ENCODE assay signal across 9 cellular contexts in the genomic region with DNA sequence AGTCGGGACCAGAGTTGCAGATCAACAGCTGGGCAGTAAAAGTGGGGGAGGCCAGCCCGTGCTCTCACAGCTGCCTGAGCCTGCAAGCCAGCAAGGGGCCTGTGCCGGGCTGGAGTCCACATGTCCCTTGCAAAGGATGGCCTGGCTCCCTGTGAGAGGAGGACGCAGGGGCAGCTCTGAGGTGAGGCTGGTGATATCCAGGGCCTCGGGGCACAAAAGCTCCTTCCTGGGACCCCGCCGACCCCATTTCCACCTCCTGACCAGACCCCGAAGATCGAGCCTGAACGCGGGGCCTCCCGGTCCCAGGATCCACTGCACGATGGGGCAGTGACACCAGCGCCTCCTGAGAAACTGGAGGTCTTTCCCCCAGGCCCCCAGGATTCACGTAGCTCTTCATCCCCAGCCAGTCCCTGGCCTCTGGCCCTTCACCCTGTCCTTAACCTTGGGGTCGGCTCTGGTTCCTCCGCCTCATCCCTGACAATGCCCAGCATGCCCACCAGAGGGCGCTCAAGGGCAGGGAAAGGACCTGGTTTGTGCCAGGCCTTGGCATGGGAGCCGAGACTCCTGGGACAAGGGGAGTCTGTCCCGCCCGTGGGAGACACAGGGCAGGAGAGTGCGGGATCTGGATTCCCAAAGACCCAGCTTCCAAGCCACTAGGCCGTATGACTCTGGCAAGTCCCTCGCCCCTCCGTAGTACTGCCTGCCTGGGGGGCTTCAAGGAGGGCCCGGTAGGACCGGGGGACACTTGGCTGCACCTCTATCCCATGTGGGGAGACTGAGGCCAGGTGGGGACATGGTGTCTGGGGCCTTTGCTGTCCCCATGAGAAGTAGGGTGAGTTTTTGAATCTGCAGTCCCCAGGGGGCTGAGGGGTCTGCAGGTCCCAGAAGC. TPM values are rescaled to one million over a fixed set of nuclear protein-coding genes. Genes with fewer than 3 reads are reported as not detected.
A peak's percentile ranks its signal among the peaks of the same experiment; 100 is the strongest.
DNase-seq lines count a peak whose midpoint lies in the region; ATAC-seq and TF ChIP-seq lines count a peak whose summit lies in the region.
"Had no signal": no experiment of that assay in that cellular context is flagged by ENCODE, and none has a peak within 500 bp of the region (broad histone marks: within the 10 kb centered on the region; RNA-seq: fewer than 3 reads in every experiment).

No MANE protein-coding gene starts in this region.

- ATAC-seq in GM19452 (IDR thresholded peaks at IDR 0.05; ENCODE audit: unreplicated experiment) = no peak
- ATAC-seq in HG03139 (IDR thresholded peaks at IDR 0.05; ENCODE audit: unreplicated experiment) = no peak

- no peaks in the 10 kb centered on the region for H3K4me1 Mint-ChIP-seq in MCF 10A (ENCODE audit: insufficient read depth, unreplicated experiment)

- no peaks in the 10 kb centered on the region for H3K27me3 Mint-ChIP-seq in MCF 10A (ENCODE audit: insufficient read depth, unreplicated experiment)

- no TSS peak for BruUV-seq in MCF 10A (replicated peaks; lab: Mats Ljungman, UMichigan)

- H3K27ac ChIP-seq in VCaP = peak overlapping the region; percentile 13; the same call in 1 of the 2 replicates

- no peaks in the 10 kb centered on the region for H3K27me3 ChIP-seq in kidney epithelial cell (ENCODE audit: control insufficient read depth, insufficient read depth, low read length)

- no peaks in the 10 kb centered on the region for H3K36me3 ChIP-seq in kidney epithelial cell (ENCODE audit: control insufficient read depth, insufficient read depth, low read length)

- H3K4me3 Mint-ChIP-seq in MCF 10A (ENCODE audit: unreplicated experiment) = no peak overlapping the region

- TF ChIP-seq CTCF in VCaP (conservative IDR thresholded peaks at IDR 0.05) (peak; percentile 68), MCF 10A (IDR thresholded peaks at IDR 0.05; ENCODE audit: unreplicated experiment) (peak; percentile 96), kidney epithelial cell (IDR thresholded peaks at IDR 0.05; ENCODE audit: insufficient read depth, low read length, poor library complexity, severe bottlenecking) (peak; percentile 94)

- peaks cover 7% of the 10 kb centered on the region for H3K36me3 Mint-ChIP-seq in MCF 10A (ENCODE audit: insufficient read depth, unreplicated experiment)

- CTCF ChIA-PET in MCF 10A (lab: Yijun Ruan, JAX) = interaction anchor here (0.6 to 4.6 kb wide), 47 partner anchors 8 to 916 kb away, joined by 3 to 56 read pairs (median 4); a partner anchor contains a TSS

- H3K9me3 Mint-ChIP-seq in MCF 10A (ENCODE audit: unreplicated experiment) = peaks cover 10% of the 10 kb centered on the region

- peak; percentile 75 for DNase-seq in ELR (ENCODE audit: low read depth)
- DNase-seq in M059J (ENCODE audit: low read depth) = peak; percentile 69
- DNase-seq in MCF 10A (ENCODE audit: unreplicated experiment) = peak; percentile 78
- no peak for DNase-seq in kidney epithelial cell (ENCODE audit: low read depth)
- DNase-seq in stimulated activated CD4-positive, alpha-beta T cell treated with anti-CD3 and anti-CD28 coated beads, Interleukin-2, amount 100 ng/mL, for 4 hours (ENCODE audit: low read depth) = peak; percentile 67

- intact Hi-C loops in MCF 10A (cut with micrococcal nuclease) = loop anchor here (1.0 kb wide), 1 partner anchor 320 kb away; no protein-coding TSS in a partner anchor

- H3K27ac Mint-ChIP-seq in MCF 10A (ENCODE audit: low read depth, unreplicated experiment) = no peak overlapping the region

- POLR2A ChIA-PET in MCF 10A (lab: Yijun Ruan, JAX) = no interaction called here

- H3K4me3 ChIP-seq in kidney epithelial cell (ENCODE audit: low read depth, low read length) = no peak overlapping the region

RNA-seq across cellular contexts. Expression of a gene that starts 17.8 kb away (rescaled TPM):
- total RNA-seq in M059J (2014; rRNA removed; shearing (Covaris generic)) = 14.2 and 26.6 TPM in 2 replicates
- total RNA-seq in MCF 10A (2022) = 0.28 and 0.39 TPM in 2 replicates
- total RNA-seq in kidney epithelial cell = 15.3 and 19.2 TPM in 2 replicates
- total RNA-seq: dermis microvascular lymphatic vessel endothelial cell had no signal

Comparison
In these comparisons a context has a peak if more than half of its experiments do, and no peak if none do; other contexts are left out.
1. RNA of a gene that starts 17.8 kb away (total RNA-seq): 14.2 to 26.6 TPM in M059J and 15.3 to 19.2 TPM in kidney epithelial cell; 0.28 to 0.39 TPM in MCF 10A; every median in the first group is over 10 times any median in the second.
2. Peak in every context shown above with its lines, with median percentiles within 50 percentile points of each other: CTCF ChIP-seq.